Comparison of ENCODE assay signal across 1 cellular context in the genomic region with DNA sequence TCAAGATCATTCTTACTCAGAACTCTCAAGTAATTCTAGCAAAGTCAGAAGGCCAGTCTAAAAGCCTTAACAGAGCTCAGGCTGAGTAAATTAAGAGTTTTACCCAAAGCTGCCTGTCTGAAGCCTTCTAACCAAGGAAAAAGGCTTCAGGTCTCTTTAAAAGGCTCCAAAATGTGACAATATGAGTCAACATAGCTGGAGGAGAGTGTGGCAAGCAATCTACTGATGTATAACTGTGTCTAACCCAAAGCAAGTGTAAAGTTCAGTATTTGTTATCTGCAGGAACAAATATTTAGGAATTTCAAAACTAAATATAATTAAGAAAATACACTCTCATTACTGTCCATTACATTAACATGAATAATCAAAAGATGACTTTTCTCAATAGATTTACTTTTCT.
TF ChIP-seq lines count a peak whose summit lies in the region.

No MANE protein-coding gene starts in this region.

TF ChIP-seq in IMR-90, 13 proteins besides CTCF, POLR2A, EP300 and RAD21 (continued from another document):
- TF ChIP-seq, protein P1, sequence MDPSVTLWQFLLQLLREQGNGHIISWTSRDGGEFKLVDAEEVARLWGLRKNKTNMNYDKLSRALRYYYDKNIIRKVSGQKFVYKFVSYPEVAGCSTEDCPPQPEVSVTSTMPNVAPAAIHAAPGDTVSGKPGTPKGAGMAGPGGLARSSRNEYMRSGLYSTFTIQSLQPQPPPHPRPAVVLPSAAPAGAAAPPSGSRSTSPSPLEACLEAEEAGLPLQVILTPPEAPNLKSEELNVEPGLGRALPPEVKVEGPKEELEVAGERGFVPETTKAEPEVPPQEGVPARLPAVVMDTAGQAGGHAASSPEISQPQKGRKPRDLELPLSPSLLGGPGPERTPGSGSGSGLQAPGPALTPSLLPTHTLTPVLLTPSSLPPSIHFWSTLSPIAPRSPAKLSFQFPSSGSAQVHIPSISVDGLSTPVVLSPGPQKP (IDR thresholded peaks at IDR 0.05; ENCODE audit: borderline replicate concordance, low read depth, low read length): no peak
- TF ChIP-seq SMC3 (IDR thresholded peaks at IDR 0.05; ENCODE audit: low read depth, low read length) (no peak), RCOR1 (IDR thresholded peaks at IDR 0.05; ENCODE audit: insufficient replicate concordance, low read length) (no peak), FOS (IDR thresholded peaks at IDR 0.05; ENCODE audit: low read depth, low read length) (no peak)
